Comparison of ENCODE assay signal across 8 cellular contexts in genomic region chr3:115040673-115041286, GRCh38.
DNase-seq lines count a peak whose midpoint lies in the region; ATAC-seq and TF ChIP-seq lines count a peak whose summit lies in the region.

No MANE protein-coding gene starts in this region.

- intact Hi-C loops in thyroid gland (cut with DNase I): no loop called here

- H3K27ac ChIP-seq in SJSA1: peak overlapping the region; percentile 78
- no peak overlapping the region for H3K27ac ChIP-seq in thyroid gland

- no peak for TF ChIP-seq POLR2A in thyroid gland (IDR thresholded peaks at IDR 0.05)

- peak in 3 of 4 experiments; percentile 1 to 11 (median 5) for DNase-seq in activated CD4-positive, CD25-positive, alpha-beta regulatory T cell (lab: John Stamatoyannopoulos, UW)
- DNase-seq in SJSA1 (ENCODE audit: low read depth in 1 of 2, low spot score in 2 of 2): peak; percentile 40 to 45
- peak; percentile 12 for DNase-seq in central memory CD4-positive, alpha-beta T cell
- peak; percentile 66 to 67 for DNase-seq in lung microvascular endothelial cell (ENCODE audit: low read depth in 2 of 2)
- peak; percentile 39 to 47 for DNase-seq in thyroid gland

- H3K9me3 ChIP-seq in SJSA1 (replicated peaks) (no peaks in the 10 kb centered on the region), thyroid gland (no peaks in the 10 kb centered on the region)

- H3K36me3 ChIP-seq in SJSA1 (no peaks in the 10 kb centered on the region), thyroid gland (no peaks in the 10 kb centered on the region)

- no peak overlapping the region for H3K4me3 ChIP-seq in SJSA1
- no peak overlapping the region for H3K4me3 ChIP-seq in thyroid gland (replicated peaks in 1 of 3)

- no peak for ATAC-seq in activated CD4-positive, CD25-positive, alpha-beta regulatory T cell treated with anti-CD3 and anti-CD28 coated beads, Interleukin-2, amount 50 U/mL, for 24 hours
- ATAC-seq in HG03565 (IDR thresholded peaks at IDR 0.05; ENCODE audit: unreplicated experiment) (peak; percentile 43), HG03139 (IDR thresholded peaks at IDR 0.05; ENCODE audit: unreplicated experiment) (no peak)

- WGBS in thyroid gland, 2 donors: 43 to 47% methylated on average over 4 of the region's 4 CpGs

- H3K4me1 ChIP-seq in SJSA1 (replicated peaks) (peaks cover 25% of the 10 kb centered on the region), thyroid gland (peaks cover 11 to 15% of the 10 kb centered on the region in 2 donors)

- H3K27me3 ChIP-seq in SJSA1 (replicated peaks): no peaks in the 10 kb centered on the region
- no peaks in the 10 kb centered on the region for H3K27me3 ChIP-seq in thyroid gland

- peak in 5 of 6 experiments; percentile 12 to 63 (median 47) for TF ChIP-seq CTCF in thyroid gland (IDR thresholded peaks at IDR 0.05)

Comparison
In these comparisons a context has a peak if more than half of its experiments do, and no peak if none do; other contexts are left out.
1. DNase-seq: peak in every context shown above with its lines; median percentile 66 in lung microvascular endothelial cell; 43 in thyroid gland; 42 in SJSA1; 12 in central memory CD4-positive, alpha-beta T cell; 5 in activated CD4-positive, CD25-positive, alpha-beta regulatory T cell.